In genomic region chr20:2688041-2688591, GRCh38 we compare ENCODE assay signal across 8 cellular contexts. TPM values are rescaled to one million over a fixed set of nuclear protein-coding genes. Genes with fewer than 3 reads are reported as not detected.
A peak's percentile ranks its signal among the peaks of the same experiment; 100 is the strongest.
DNase-seq lines count a peak whose midpoint lies in the region; ATAC-seq, FAIRE-seq and TF ChIP-seq lines count a peak whose summit lies in the region.

No MANE protein-coding gene starts in this region.

- intact Hi-C loops in left cardiac atrium (cut with DNase I) (no loop called here), lower leg skin (cut with DNase I; ENCODE audit: low total_unique reads) (no loop called here)

- FAIRE-seq in small intestine (lab: Jason Lieb, UNC) = no peak

- peaks cover 3 to 8% of the 10 kb centered on the region in 2 donors for H3K27me3 ChIP-seq in small intestine (ENCODE audit: control insufficient read depth in 2 of 2, insufficient read depth in 2 of 2, low read length in 2 of 2)

- peak; percentile 65 for ATAC-seq in GM21825 (IDR thresholded peaks at IDR 0.05; ENCODE audit: unreplicated experiment)
- ATAC-seq in left cardiac atrium = peak in 1 of 2 donors; percentile 54
- ATAC-seq in GM21447 (IDR thresholded peaks at IDR 0.05; ENCODE audit: unreplicated experiment) = no peak

- TF ChIP-seq CTCF in RWPE1 (conservative IDR thresholded peaks at IDR 0.05; ENCODE audit: low read depth) = peak; percentile 49
- TF ChIP-seq CTCF in lower leg skin (IDR thresholded peaks at IDR 0.05) = no peak

- H3K27ac ChIP-seq in RWPE1 (no peak overlapping the region), small intestine (ENCODE audit: low read depth in 1 of 2, low read length in 1 of 2) (no peak overlapping the region)

- no peak overlapping the region for H3K4me3 ChIP-seq in small intestine (ENCODE audit: low read depth in 1 of 2, low read length in 2 of 2)
- H3K4me3 ChIP-seq in lower leg skin (ENCODE audit: low read depth, poor library complexity, severe bottlenecking) = no peak overlapping the region

- DNase-seq in ACHN (peak; percentile 34), RWPE1 (ENCODE audit: low spot score) (no peak), activated gamma-delta T cell (lab: John Stamatoyannopoulos, UW) (peak; percentile 62), left cardiac atrium (peak; percentile 51), small intestine (peak; percentile 21), lower leg skin (ENCODE audit: low spot score in 2 of 2) (no peak)

- in situ Hi-C loops in ACHN (cut with HindIII; ENCODE audit: low pct_ligation_motif_present, low pct_unique_long_range_greater_than_20kb, low sequenced_read_pairs) = no loop called here

- CTCF ChIA-PET in RWPE1 (lab: Yijun Ruan, JAX) = interaction anchor here (0.7 to 1.1 kb wide), 6 partner anchors 15 to 277 kb away, joined by 3 to 6 read pairs (median 4); no protein-coding TSS in a partner anchor

- TF ChIP-seq POLR2A in lower leg skin (IDR thresholded peaks at IDR 0.05) = no peak

- POLR2A ChIA-PET in RWPE1 (lab: Yijun Ruan, JAX; ENCODE audit: low non-redundant PET) = interaction anchor here (0.6 kb wide), 1 partner anchor 264 kb away, joined by 5 read pairs; no protein-coding TSS in a partner anchor

- no peaks in the 10 kb centered on the region for H3K4me1 ChIP-seq in small intestine (ENCODE audit: control insufficient read depth in 2 of 2, insufficient read depth in 1 of 2, low read depth in 1 of 2, low read length in 1 of 2)

- no peaks in the 10 kb centered on the region for H3K36me3 ChIP-seq in small intestine (ENCODE audit: control insufficient read depth in 2 of 2, insufficient read depth in 2 of 2, low read length in 2 of 2)

- WGBS in small intestine, 3 donors = 16 to 24% (median 22%) methylated on average over 18 of the region's 18 CpGs
- WGBS in lower leg skin, 2 donors = 33 to 34% methylated on average over 18 of the region's 18 CpGs

- H3K9me3 ChIP-seq in small intestine (ENCODE audit: control insufficient read depth, low read depth) = no peaks in the 10 kb centered on the region

RNA-seq across cellular contexts. Expression of gene EBF4, which starts 4.5 kb away (rescaled TPM):
- total RNA-seq in left cardiac atrium = 1 to 10 TPM; 4.4 to 6.5 TPM
- polyA plus RNA-seq in small intestine = 1 to 10 TPM in 2 of 3 donors, under 1 TPM in 1; 0.67 to 3.5 (median 2.8) TPM
- total RNA-seq in lower leg skin = 1 to 10 TPM; 5.0 to 9.9 (median 7.7) TPM

RNA-seq across cellular contexts. Expression of gene IDH3B, which starts 24.1 kb away (rescaled TPM):
- total RNA-seq in left cardiac atrium (100 to 1,000 TPM; 149 to 166 TPM), lower leg skin (100 to 1,000 TPM; 121 to 151 (median 126) TPM)
- 100 to 1,000 TPM; 120 to 142 (median 139) TPM for polyA plus RNA-seq in small intestine

RNA-seq across cellular contexts. Expression of gene NOP56, which starts 35.7 kb away (rescaled TPM):
- total RNA-seq in left cardiac atrium (10 to 100 TPM; 63.3 to 91.3 TPM), lower leg skin (10 to 100 TPM; 51.5 to 64.7 (median 56.6) TPM)
- 100 to 1,000 TPM in 1 of 3 donors, 10 to 100 TPM in 2; 47.2 to 144 (median 53.0) TPM for polyA plus RNA-seq in small intestine

Comparison
In these comparisons a context has a peak if more than half of its experiments do, and no peak if none do; other contexts are left out.
1. DNase-seq: peak in ACHN (single experiment), activated gamma-delta T cell (single experiment), left cardiac atrium (single experiment) and small intestine (single experiment); none in RWPE1 (single experiment) and lower leg skin (0 of 2).